9 cellular contexts compared by ENCODE assay signal in the genomic region with DNA sequence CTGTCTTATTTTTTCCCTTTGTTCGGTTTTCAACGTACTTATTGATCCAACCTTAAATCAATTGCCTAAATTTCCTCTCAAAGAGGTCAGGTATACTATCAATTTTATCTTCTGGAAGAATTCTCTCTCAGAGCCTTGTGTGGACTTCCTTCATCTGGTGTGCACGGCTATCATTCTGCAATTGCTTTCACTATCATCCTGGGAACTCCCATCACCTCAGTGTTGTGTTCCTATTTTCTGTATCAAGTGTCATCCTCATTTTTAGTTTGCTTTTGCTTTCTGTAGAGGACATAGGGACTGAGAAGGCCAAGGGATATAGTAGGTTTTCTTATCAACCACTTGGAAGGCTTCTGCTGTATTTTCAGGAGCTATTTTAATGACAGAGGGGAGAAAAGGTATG. TPM values are rescaled to one million over a fixed set of nuclear protein-coding genes. Genes with fewer than 3 reads are reported as not detected.
A peak's percentile ranks its signal among the peaks of the same experiment; 100 is the strongest.
DNase-seq lines count a peak whose midpoint lies in the region; TF ChIP-seq lines count a peak whose summit lies in the region.
"Had no signal": no experiment of that assay in that cellular context is flagged by ENCODE, and none has a peak within 500 bp of the region (broad histone marks: within the 10 kb centered on the region; RNA-seq: fewer than 3 reads in every experiment).

No MANE protein-coding gene starts in this region.

- H3K27ac ChIP-seq in right atrium auricular region (peak overlapping the region; percentile 95 to 98), stomach (peak overlapping the region in 4 of 5 donors; percentile 71 to 95 (median 88))

- no peak for TF ChIP-seq POLR2A in stomach (IDR thresholded peaks at IDR 0.05)

- H3K36me3 Mint-ChIP-seq in HFFc6 (ENCODE audit: low read depth) = peaks cover 35% of the 10 kb centered on the region
- H3K36me3 Mint-ChIP-seq in T-helper 1 cell treated with Interleukin-12 subunit alpha and Interleukin-12 subunit beta and Interleukin-4 antibody, amounts not matched to agents 30 μg/mL and 1 μg/mL, for 36 hours (ENCODE audit: low read depth) = peaks cover 26% of the 10 kb centered on the region

- no peak for TF ChIP-seq EP300 in stomach (IDR thresholded peaks at IDR 0.05)

- intact Hi-C loops in stomach (cut with DNase I; ENCODE audit: low total_unique reads) = no loop called here

- H3K36me3 ChIP-seq in right atrium auricular region = peaks cover 22% of the 10 kb centered on the region
- peaks cover 0 to 21% (median 10%) of the 10 kb centered on the region in 4 donors for H3K36me3 ChIP-seq in stomach

- H3K4me1 Mint-ChIP-seq in HFFc6 (ENCODE audit: low read depth) = peaks cover 85% of the 10 kb centered on the region
- H3K4me1 Mint-ChIP-seq in T-helper 1 cell treated with Interleukin-12 subunit alpha and Interleukin-12 subunit beta and Interleukin-4 antibody, amounts not matched to agents 30 μg/mL and 1 μg/mL, for 36 hours (ENCODE audit: low read depth) = peaks cover 59% of the 10 kb centered on the region

- H3K27me3 Mint-ChIP-seq in HFFc6 (ENCODE audit: insufficient read depth) = no peaks in the 10 kb centered on the region
- H3K27me3 Mint-ChIP-seq in T-helper 1 cell treated with Interleukin-12 subunit alpha and Interleukin-12 subunit beta and Interleukin-4 antibody, amounts not matched to agents 30 μg/mL and 1 μg/mL, for 36 hours (ENCODE audit: low read depth) = no peaks in the 10 kb centered on the region

- H3K27me3 ChIP-seq in right atrium auricular region = no peaks in the 10 kb centered on the region
- H3K27me3 ChIP-seq in stomach = no peaks in the 10 kb centered on the region

- H3K27ac Mint-ChIP-seq in HFFc6 = peak overlapping the region; percentile 64
- H3K27ac Mint-ChIP-seq in T-helper 1 cell treated with Interleukin-12 subunit alpha and Interleukin-12 subunit beta and Interleukin-4 antibody, amounts not matched to agents 30 μg/mL and 1 μg/mL, for 36 hours = peak overlapping the region; percentile 86

- H3K9me3 ChIP-seq in right atrium auricular region (no peaks in the 10 kb centered on the region), stomach (no peaks in the 10 kb centered on the region)

- H3K4me1 ChIP-seq in right atrium auricular region = peaks cover 0 to 97% of the 10 kb centered on the region in 2 donors
- H3K4me1 ChIP-seq in stomach = peaks cover 45 to 98% (median 74%) of the 10 kb centered on the region in 4 donors

- no peak overlapping the region for H3K4me3 Mint-ChIP-seq in HFFc6
- peak overlapping the region; percentile 69 for H3K4me3 Mint-ChIP-seq in T-helper 1 cell treated with Interleukin-12 subunit alpha and Interleukin-12 subunit beta and Interleukin-4 antibody, amounts not matched to agents 30 μg/mL and 1 μg/mL, for 36 hours

- DNase-seq in HFFc6 (no peak), right atrium auricular region (ENCODE audit: low spot score) (no peak), stomach (no peak), hypothalamus (lab: John Stamatoyannopoulos, UW) (no peak), NCI-H226 (no peak)
- DNase-seq in activated effector memory CD4-positive, alpha-beta T cell treated with anti-CD3 and anti-CD28 coated beads, Interleukin-2, amount 50 U/mL, for 16 hours = no peak
- DNase-seq: activated gamma-delta T cell, nucleus accumbens had no signal

- H3K4me3 ChIP-seq in right atrium auricular region (no peak overlapping the region), stomach (no peak overlapping the region)

- 56 to 77% (median 68%) methylated on average over 3 of the region's 3 CpGs for WGBS in stomach, 5 donors

- no peak for TF ChIP-seq CTCF in HFFc6 (IDR thresholded peaks at IDR 0.05)
- TF ChIP-seq CTCF in right atrium auricular region (IDR thresholded peaks at IDR 0.05) = no peak
- TF ChIP-seq CTCF in stomach (IDR thresholded peaks at IDR 0.05) = no peak

- H3K9me3 Mint-ChIP-seq in HFFc6 = no peaks in the 10 kb centered on the region
- H3K9me3 Mint-ChIP-seq in T-helper 1 cell treated with Interleukin-12 subunit alpha and Interleukin-12 subunit beta and Interleukin-4 antibody, amounts not matched to agents 30 μg/mL and 1 μg/mL, for 36 hours = no peaks in the 10 kb centered on the region

RNA-seq across cellular contexts. Expression of a gene that starts 11.3 kb away (rescaled TPM):
- 100 to 1,000 TPM in 5 of 6 experiments, 10 to 100 TPM in 1; 85.4 to 151 (median 138) TPM for total RNA-seq in HFFc6 (2021; fragmentation: NEBNext Ultra II Directional; extraction: Animal tissue kit (Norgen Biotek cat#: 25700))
- 100 to 1,000 TPM; 152 to 173 TPM for total RNA-seq in right atrium auricular region
- 100 to 1,000 TPM in 4 of 5 donors, 10 to 100 TPM in 1; 85.7 to 238 (median 137) TPM for total RNA-seq in stomach
- polyA plus RNA-seq in stomach = 100 to 1,000 TPM in 1 of 3 donors, 10 to 100 TPM in 2; 35.3 to 174 (median 45.6) TPM
